Comparison of ENCODE assay signal across 30 cellular contexts in genomic region chr17:689556-690247, GRCh38. TPM values are rescaled to one million over a fixed set of nuclear protein-coding genes. Genes with fewer than 3 reads are reported as not detected.
DNase-seq lines count a peak whose midpoint lies in the region; ATAC-seq and TF ChIP-seq lines count a peak whose summit lies in the region.
"Had no signal": no experiment of that assay in that cellular context is flagged by ENCODE, and none has a peak within 500 bp of the region (broad histone marks: within the 10 kb centered on the region; RNA-seq: fewer than 3 reads in every experiment).

No MANE protein-coding gene starts in this region.

- H3K27ac ChIP-seq in IMR-90 (ENCODE audit: insufficient read depth, low read length) (no peak overlapping the region), dorsolateral prefrontal cortex (peak overlapping the region in 50 of 59 donors; percentile 1 to 84 (median 50)), neutrophil (peak overlapping the region; percentile 87), osteoblast (ENCODE audit: low read depth, low read length) (no peak overlapping the region), left ventricle myocardium inferior (replicated peaks) (no peak overlapping the region)
- H3K27ac ChIP-seq: body of pancreas, PC-9, SK-N-MC, suprapubic skin, vagina had no signal

- H3K27me3 Mint-ChIP-seq in CD14-positive monocyte (ENCODE audit: low read depth in 3 of 3), result no peaks in the 10 kb centered on the region
- H3K27me3 Mint-ChIP-seq: CD8-positive, alpha-beta memory T cell; naive thymus-derived CD4-positive, alpha-beta T cell; stimulated activated memory B cell treated with anti-CD40 and anti-IgM and Interleukin-4, amounts not matched to agents 10 μg/mL and 1 μg/mL and 100 μg/mL, for 72 hours had no signal

- in situ Hi-C loops in IMR-90 (cut with MboI; ENCODE audit: low sequenced_read_pairs), result no loop called here

- peak overlapping the region; percentile 9; the same call in 1 of the 2 replicates for H4K5ac ChIP-seq in IMR-90 (ENCODE audit: low read depth, low read length)

- H3K36me3 Mint-ChIP-seq in CD14-positive monocyte, result peaks cover 48 to 80% of the 10 kb centered on the region in 2 donors

- 100% methylated on average over 1 of the region's 16 CpGs; no CpG with 5 or more reads in 1 of the 2 experiments for WGBS in IMR-90 (ENCODE audit: extremely low coverage in 2 of 2, insufficient read length in 1 of 2), 2 experiments

- peak overlapping the region; percentile 51 for H3K4ac ChIP-seq in IMR-90 (ENCODE audit: low read depth, low read length)

- CTCF ChIA-PET in IMR-90 (lab: Yijun Ruan, JAX), result interaction anchor here (1.7 kb wide), 1 partner anchor 278 kb away, joined by 13 read pairs; no protein-coding TSS in a partner anchor

- no peak overlapping the region for H2AFZ ChIP-seq in IMR-90 (replicated peaks; ENCODE audit: low read length, poor library complexity)
- H2AFZ ChIP-seq in osteoblast (ENCODE audit: low read length), result no peak overlapping the region
- H2AFZ ChIP-seq: PC-9 had no signal

- peaks cover 15% of the 10 kb centered on the region for H3K9me1 ChIP-seq in IMR-90 (ENCODE audit: insufficient read depth, low read length)

- H3K4me1 ChIP-seq in IMR-90 (ENCODE audit: control insufficient read depth, insufficient read depth, low read length) (peaks cover 14% of the 10 kb centered on the region), neutrophil (ENCODE audit: control insufficient read depth in 1 of 2, insufficient read depth in 1 of 2, low read depth in 1 of 2, low read length in 1 of 2) (peaks cover 33 to 37% of the 10 kb centered on the region in 2 experiments), osteoblast (ENCODE audit: insufficient read depth, low read length) (peaks cover 37% of the 10 kb centered on the region), left ventricle myocardium inferior (no peaks in the 10 kb centered on the region)
- H3K4me1 ChIP-seq: body of pancreas, suprapubic skin, vagina had no signal

- no peak overlapping the region for H3K18ac ChIP-seq in IMR-90 (ENCODE audit: low read depth, low read length)

- peaks cover 22 to 51% of the 10 kb centered on the region in 2 experiments for H3K79me1 ChIP-seq in IMR-90 (ENCODE audit: low read depth in 1 of 2, low read length in 2 of 2)

- peak overlapping the region; percentile 42; the same call in 2 of the 3 replicates for H2BK15ac ChIP-seq in IMR-90 (ENCODE audit: low read depth, low read length)

- ATAC-seq in IMR-90 (ENCODE audit: low read depth), result no peak
- ATAC-seq: A549; body of pancreas; left ventricle myocardium superior; naive thymus-derived CD4-positive, alpha-beta T cell; stimulated activated memory B cell treated with anti-CD40 and anti-IgM and Interleukin-4, amounts not matched to agents 10 μg/mL and 1 μg/mL and 100 μg/mL, for 72 hours had no signal

- H3K14ac ChIP-seq in IMR-90 (replicated peaks; ENCODE audit: low read depth, low read length), result no peak overlapping the region

- H2BK120ac ChIP-seq in IMR-90 (ENCODE audit: low read depth, low read length), result peak overlapping the region; percentile 97

- intact Hi-C loops in CD14-positive monocyte (cut with micrococcal nuclease) (loop anchor here (5.0 to 10.0 kb wide), 2 partner anchors 72 to 125 kb away; no protein-coding TSS in a partner anchor), IMR-90 (cut with micrococcal nuclease) (loop anchor here (5.0 kb wide), 1 partner anchor 142 kb away; no protein-coding TSS in a partner anchor), dorsolateral prefrontal cortex (cut with DNase I) (no loop called here), left ventricle myocardium inferior (cut with micrococcal nuclease) (no loop called here)

- DNase-seq in CD14-positive monocyte (ENCODE audit: low spot score) (peak; percentile 52), IMR-90 (no peak), dorsolateral prefrontal cortex (peak in 2 of 10 donors; percentile 23 to 42), osteoblast (ENCODE audit: insufficient read length, low spot score, missing footprints) (no peak), NCI-H2029 (lab: John Stamatoyannopoulos, UW) (no peak), NCI-H748 treated with DMSO at 0.1 percent for 48 hours (lab: John Stamatoyannopoulos, UW) (no peak), left ventricle myocardium inferior (no peak)
- DNase-seq: activated CD4-positive, alpha-beta T cell treated with anti-CD3 and anti-CD28 coated beads, Interleukin-2, amount 50 U/mL, for 48 hours; activated CD4-positive, CD25-positive, alpha-beta regulatory T cell treated with anti-CD3 and anti-CD28 coated beads, Interleukin-2, amount 50 U/mL, for 72 hours; activated naive CD4-positive, alpha-beta T cell treated with anti-CD3 and anti-CD28 coated beads for 36 hours; AML-193; body of pancreas; CD8-positive, alpha-beta memory T cell; DMS 273 treated with DMSO at 0.1 percent for 48 hours; effector CD4-positive, alpha-beta T cell; left ventricle myocardium superior; naive thymus-derived CD4-positive, alpha-beta T cell; NCI-H1105; NCI-H187; NCI-H2171 treated with DMSO at 0.1 percent for 48 hours; NCI-H510A treated with DMSO at 0.1 percent for 48 hours; NK-92 treated with Interleukin-12 subunit alpha and Interleukin-12 subunit beta, amount 100 ng/mL, for 24 hours; PC-9 had no signal

- peak overlapping the region; percentile 72 for H2BK20ac ChIP-seq in IMR-90 (ENCODE audit: low read depth, low read length)

- H3K4me3 ChIP-seq in IMR-90 (ENCODE audit: insufficient read depth, low read depth, low read length), result no peak overlapping the region
- no peak overlapping the region for H3K4me3 ChIP-seq in dorsolateral prefrontal cortex
- peak overlapping the region; percentile 68 to 88 for H3K4me3 ChIP-seq in neutrophil (ENCODE audit: low read depth in 1 of 2, low read length in 1 of 2)
- no peak overlapping the region for H3K4me3 ChIP-seq in osteoblast (ENCODE audit: insufficient read depth, low read length)
- H3K4me3 ChIP-seq in left ventricle myocardium inferior, result no peak overlapping the region
- H3K4me3 ChIP-seq: A549, body of pancreas, PC-9, SK-N-MC, suprapubic skin, vagina had no signal

- H3K9me3 ChIP-seq in IMR-90 (ENCODE audit: control insufficient read depth, insufficient read depth, low read length), result no peaks in the 10 kb centered on the region
- H3K9me3 ChIP-seq in neutrophil, result no peaks in the 10 kb centered on the region
- no peaks in the 10 kb centered on the region for H3K9me3 ChIP-seq in osteoblast (ENCODE audit: low read depth, low read length)
- H3K9me3 ChIP-seq in left ventricle myocardium inferior (replicated peaks), result no peaks in the 10 kb centered on the region
- H3K9me3 ChIP-seq: A549, body of pancreas, suprapubic skin, vagina had no signal

- H4K20me1 ChIP-seq in IMR-90 (ENCODE audit: insufficient read depth, low read length) (0 out of 2 replicates have a peak, but pooled peaks cover 5% of the 10 kb centered on the region), osteoblast (ENCODE audit: insufficient read depth, low read length) (no peaks in the 10 kb centered on the region)

- H2BK5ac ChIP-seq in IMR-90 (ENCODE audit: low read depth, low read length, poor library complexity, severe bottlenecking), result peak overlapping the region; percentile 21

- H3K4me1 Mint-ChIP-seq in CD14-positive monocyte, result peaks cover 30% of the 10 kb centered on the region

- H3K9me3 Mint-ChIP-seq in CD14-positive monocyte, result peaks cover 0 to 6% (median 4%) of the 10 kb centered on the region in 7 donors
- H3K9me3 Mint-ChIP-seq: activated naive CD4-positive, alpha-beta T cell treated with anti-CD3 and anti-CD28 coated beads for 36 hours; CD8-positive, alpha-beta memory T cell; naive thymus-derived CD4-positive, alpha-beta T cell; stimulated activated memory B cell treated with anti-CD40 and anti-IgM and Interleukin-4, amounts not matched to agents 10 μg/mL and 1 μg/mL and 100 μg/mL, for 72 hours; T-helper 1 cell treated with Interleukin-12 subunit alpha and Interleukin-12 subunit beta and Interleukin-4 antibody, amounts not matched to agents 30 μg/mL and 1 μg/mL, for 36 hours had no signal

- H2AK9ac ChIP-seq in IMR-90 (replicated peaks; ENCODE audit: low read depth, low read length, poor library complexity), result no peak overlapping the region

- H3K23ac ChIP-seq in IMR-90 (ENCODE audit: low read depth, low read length), result no peak overlapping the region

- peak overlapping the region; percentile 31 for H4K91ac ChIP-seq in IMR-90 (ENCODE audit: insufficient read depth, low read depth, low read length)

- H3K27ac Mint-ChIP-seq in CD14-positive monocyte, result peak overlapping the region; percentile 79 to 97 (median 90)
- H3K27ac Mint-ChIP-seq: activated naive CD4-positive, alpha-beta T cell treated with anti-CD3 and anti-CD28 coated beads for 36 hours; stimulated activated memory B cell treated with anti-CD40 and anti-IgM and Interleukin-4, amounts not matched to agents 10 μg/mL and 1 μg/mL and 100 μg/mL, for 72 hours; T-helper 1 cell treated with Interleukin-12 subunit alpha and Interleukin-12 subunit beta and Interleukin-4 antibody, amounts not matched to agents 30 μg/mL and 1 μg/mL, for 36 hours had no signal

- H3K56ac ChIP-seq in IMR-90 (ENCODE audit: extremely low read depth, insufficient read depth, low read length), result no peak overlapping the region

- TF ChIP-seq CTCF in CD14-positive monocyte (IDR thresholded peaks at IDR 0.05), result no peak
- no peak for TF ChIP-seq CTCF in IMR-90 (conservative IDR thresholded peaks at IDR 0.05; ENCODE audit: low read depth, low read length)
- no peak for TF ChIP-seq CTCF in dorsolateral prefrontal cortex (IDR thresholded peaks at IDR 0.05 in 54 of 56, conservative IDR thresholded peaks at IDR 0.05 in 2 of 56; ENCODE audit: low read depth in 1 of 56, partially characterized antibody in 56 of 56)
- peak; percentile 3 for TF ChIP-seq CTCF in neutrophil (IDR thresholded peaks at IDR 0.05)
- TF ChIP-seq CTCF in osteoblast (IDR thresholded peaks at IDR 0.05; ENCODE audit: extremely low read depth, low read depth, low read length), result no peak
- no peak for TF ChIP-seq CTCF in left ventricle myocardium inferior (IDR thresholded peaks at IDR 0.05; ENCODE audit: borderline replicate concordance)

- H3K79me2 ChIP-seq in osteoblast (ENCODE audit: insufficient read depth, low read length), result peaks cover 36% of the 10 kb centered on the region

- H3K27me3 ChIP-seq in IMR-90 (ENCODE audit: control insufficient read depth, insufficient read depth, low read length) (no peaks in the 10 kb centered on the region), dorsolateral prefrontal cortex (no peaks in the 10 kb centered on the region), neutrophil (no peaks in the 10 kb centered on the region), osteoblast (ENCODE audit: insufficient read depth, low read length) (no peaks in the 10 kb centered on the region), left ventricle myocardium inferior (ENCODE audit: low read depth) (no peaks in the 10 kb centered on the region)
- H3K27me3 ChIP-seq: body of pancreas, suprapubic skin, vagina had no signal

- H3K4me3 Mint-ChIP-seq in CD14-positive monocyte, result peak overlapping the region; percentile 78 to 95
- H3K4me3 Mint-ChIP-seq: activated naive CD4-positive, alpha-beta T cell treated with anti-CD3 and anti-CD28 coated beads for 36 hours; CD8-positive, alpha-beta memory T cell; naive thymus-derived CD4-positive, alpha-beta T cell; stimulated activated memory B cell treated with anti-CD40 and anti-IgM and Interleukin-4, amounts not matched to agents 10 μg/mL and 1 μg/mL and 100 μg/mL, for 72 hours; T-helper 1 cell treated with Interleukin-12 subunit alpha and Interleukin-12 subunit beta and Interleukin-4 antibody, amounts not matched to agents 30 μg/mL and 1 μg/mL, for 36 hours had no signal

- no peak overlapping the region for H3K4me2 ChIP-seq in IMR-90 (ENCODE audit: low read depth, low read length)
- H3K4me2 ChIP-seq in osteoblast (ENCODE audit: insufficient read depth, low read length), result no peak overlapping the region
- H3K4me2 ChIP-seq: A549, PC-9 had no signal

- peak overlapping the region; percentile 81; the same call in 1 of the 2 replicates for H2AK5ac ChIP-seq in IMR-90 (ENCODE audit: low read depth, low read length)

- BruUV-seq in IMR-90 (replicated peaks; lab: Mats Ljungman, UMichigan), result no TSS peak

- TF ChIP-seq RAD21 in IMR-90 (IDR thresholded peaks at IDR 0.05; ENCODE audit: low read length), result no peak

- dilution Hi-C loops in IMR-90 (cut with HindIII; ENCODE audit: low sequenced_read_pairs, unreplicated experiment), result no loop called here

- POLR2A ChIA-PET in IMR-90 (lab: Charles Lee; ENCODE audit: unreplicated experiment), result no interaction called here

- H3K36me3 ChIP-seq in IMR-90 (ENCODE audit: control insufficient read depth, insufficient read depth, low read length), result peaks cover 13% of the 10 kb centered on the region
- H3K36me3 ChIP-seq in neutrophil, result peaks cover 30% of the 10 kb centered on the region
- H3K36me3 ChIP-seq in osteoblast (ENCODE audit: insufficient read depth, low read length), result peaks cover 33% of the 10 kb centered on the region
- peaks cover 71% of the 10 kb centered on the region for H3K36me3 ChIP-seq in left ventricle myocardium inferior

- peak overlapping the region in 1 of 2 experiments; percentile 45; a peak in 2 of 4 replicates for H4K8ac ChIP-seq in IMR-90 (ENCODE audit: low read depth in 2 of 2, low read length in 2 of 2)

- no peak for TF ChIP-seq POLR2A in IMR-90 (IDR thresholded peaks at IDR 0.05; ENCODE audit: low read depth, low read length)

- H3K9ac ChIP-seq in IMR-90 (ENCODE audit: low read depth, low read length), result no peak overlapping the region

RNA-seq across cellular contexts. Expression of gene VPS53, which starts 24.9 kb away (rescaled TPM):
- 1 to 10 TPM; 3.9 to 8.5 TPM for polyA plus RNA-seq in CD14-positive monocyte
- 31.0 and 32.8 TPM in 2 replicates for total RNA-seq in IMR-90 (2012; rRNA removed)
- 19.3 and 23.4 TPM in 2 replicates for polyA plus RNA-seq in IMR-90 (2012; rRNA removed)
- polyA plus RNA-seq in IMR-90 (2012; cell fraction: cytosol; rRNA removed), result 6.8 and 8.5 TPM in 2 replicates
- polyA plus RNA-seq in IMR-90 (2012; cell fraction: nucleus; rRNA removed; ENCODE audit: low replicate concordance), result 14.4 and 19.3 TPM in 2 replicates
- total RNA-seq in dorsolateral prefrontal cortex, result 100 to 1,000 TPM in 118 of 120 experiments, 10 to 100 TPM in 2; 97.4 to 231 (median 164) TPM
- 22.1 and 25.9 TPM in 2 replicates for total RNA-seq in osteoblast
- total RNA-seq in left ventricle myocardium inferior, result 30.7 TPM

RNA-seq across cellular contexts. Expression of gene TLCD3A, which starts 42.7 kb away (rescaled TPM):
- polyA plus RNA-seq in CD14-positive monocyte (under 1 TPM; 0.09 to 0.13 TPM), IMR-90 (2012; rRNA removed) (33.3 and 35.0 TPM in 2 replicates)
- total RNA-seq in IMR-90 (2012; rRNA removed) (14.4 and 15.2 TPM in 2 replicates), dorsolateral prefrontal cortex (10 to 100 TPM in 18 of 120 experiments, 1 to 10 TPM in 102; 4.2 to 19.9 (median 7.4) TPM), osteoblast (19.5 and 28.6 TPM in 2 replicates), left ventricle myocardium inferior (1.5 TPM)
- 23.3 and 36.1 TPM in 2 replicates for polyA plus RNA-seq in IMR-90 (2012; cell fraction: cytosol; rRNA removed)
- polyA plus RNA-seq in IMR-90 (2012; cell fraction: nucleus; rRNA removed; ENCODE audit: low replicate concordance), result 19.6 and 20.6 TPM in 2 replicates

Comparison
In these comparisons a context has a peak if more than half of its experiments do, and no peak if none do; other contexts are left out.
1. H3K27ac ChIP-seq: peak in dorsolateral prefrontal cortex (50 of 59) and neutrophil (single experiment); none in IMR-90 (single experiment), osteoblast (single experiment) and left ventricle myocardium inferior (single experiment).
2. H3K4me3 ChIP-seq: peak in neutrophil (2 of 2); none in IMR-90 (single experiment), dorsolateral prefrontal cortex (0 of 59), osteoblast (single experiment) and left ventricle myocardium inferior (single experiment).
3. intact Hi-C loops: an anchor here in CD14-positive monocyte (5.0 to 10.0 kb wide) and IMR-90 (5.0 kb wide); none called in dorsolateral prefrontal cortex and left ventricle myocardium inferior.